Comparison of ENCODE assay signal across 27 cellular contexts in the genomic region with DNA sequence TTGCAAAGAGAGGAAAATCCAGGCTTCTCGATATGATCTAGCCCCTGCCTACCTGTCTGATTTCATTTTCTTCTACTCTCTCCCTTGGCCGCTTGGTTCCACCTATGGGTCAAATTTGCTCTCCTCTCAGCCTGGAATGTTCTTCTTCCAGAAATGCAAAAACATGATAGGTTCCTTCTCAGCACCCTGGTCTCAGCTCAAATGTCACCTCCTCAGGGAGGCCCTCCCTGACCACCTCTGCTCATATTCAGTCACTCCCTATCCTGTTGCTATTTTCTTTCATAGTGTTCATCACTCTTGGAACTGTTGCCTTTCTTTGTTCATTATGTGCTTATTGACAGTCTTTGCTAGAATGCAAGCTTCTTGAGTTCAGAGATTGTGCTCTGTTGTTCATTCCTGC.
"Had no signal": no experiment of that assay in that cellular context is flagged by ENCODE, and none has a peak within 500 bp of the region (broad histone marks: within the 10 kb centered on the region; RNA-seq: fewer than 3 reads in every experiment).

No MANE protein-coding gene starts in this region.

- H3K4me1 Mint-ChIP-seq: activated CD4-positive, alpha-beta memory T cell treated with anti-CD3 and anti-CD28 coated beads, Interleukin-2, amount 10 ng/mL, durations not matched to agents 7 days and 5 days; activated CD4-positive, alpha-beta T cell treated with anti-CD3 and anti-CD28 coated beads for 36 hours; activated naive CD4-positive, alpha-beta T cell treated with anti-CD3 and anti-CD28 coated beads, Interleukin-2, amount 10 ng/mL, durations not matched to agents 7 days and 5 days; activated naive CD8-positive, alpha-beta T cell treated with anti-CD3 and anti-CD28 coated beads, Interleukin-2, amount 10 ng/mL, durations not matched to agents 7 days and 5 days had no signal

- H3K9me3 ChIP-seq: adrenal gland had no signal

- H3K27me3 Mint-ChIP-seq: activated CD4-positive, alpha-beta memory T cell treated with anti-CD3 and anti-CD28 coated beads, Interleukin-2, amount 10 ng/mL, durations not matched to agents 7 days and 5 days; activated CD4-positive, alpha-beta T cell treated with anti-CD3 and anti-CD28 coated beads for 36 hours; activated naive CD4-positive, alpha-beta T cell treated with anti-CD3 and anti-CD28 coated beads, Interleukin-2, amount 10 ng/mL, durations not matched to agents 7 days and 5 days; activated naive CD8-positive, alpha-beta T cell treated with anti-CD3 and anti-CD28 coated beads, Interleukin-2, amount 10 ng/mL, durations not matched to agents 7 days and 5 days had no signal

- H3K27ac Mint-ChIP-seq: activated CD4-positive, alpha-beta memory T cell treated with anti-CD3 and anti-CD28 coated beads, Interleukin-2, amount 10 ng/mL, durations not matched to agents 7 days and 5 days; activated CD4-positive, alpha-beta T cell treated with anti-CD3 and anti-CD28 coated beads for 36 hours; activated naive CD4-positive, alpha-beta T cell treated with anti-CD3 and anti-CD28 coated beads, Interleukin-2, amount 10 ng/mL, durations not matched to agents 7 days and 5 days; activated naive CD8-positive, alpha-beta T cell treated with anti-CD3 and anti-CD28 coated beads, Interleukin-2, amount 10 ng/mL, durations not matched to agents 7 days and 5 days; activated T-helper 2 cell treated with anti-CD3 and anti-CD28 coated beads, Interferon-gamma antibody, Interleukin-2, Interleukin-4, amounts not matched to agents 10 μg/mL and 5 μg/mL and 100 μg/mL, durations not matched to agents 14 hours and 24 hours and 36 hours had no signal

- H3K36me3 Mint-ChIP-seq: activated naive CD4-positive, alpha-beta T cell treated with anti-CD3 and anti-CD28 coated beads, Interleukin-2, amount 10 ng/mL, durations not matched to agents 7 days and 5 days had no signal

- H3K9me3 Mint-ChIP-seq: activated CD4-positive, alpha-beta memory T cell treated with anti-CD3 and anti-CD28 coated beads, Interleukin-2, amount 10 ng/mL, durations not matched to agents 7 days and 5 days; activated naive CD4-positive, alpha-beta T cell treated with anti-CD3 and anti-CD28 coated beads, Interleukin-2, amount 10 ng/mL, durations not matched to agents 7 days and 5 days; activated naive CD8-positive, alpha-beta T cell treated with anti-CD3 and anti-CD28 coated beads, Interleukin-2, amount 10 ng/mL, durations not matched to agents 7 days and 5 days; activated T-helper 2 cell treated with anti-CD3 and anti-CD28 coated beads, Interferon-gamma antibody, Interleukin-2, Interleukin-4, amounts not matched to agents 10 μg/mL and 5 μg/mL and 100 μg/mL, durations not matched to agents 14 hours and 24 hours and 36 hours had no signal

- H3K4me1 ChIP-seq: adrenal gland had no signal

- FAIRE-seq: TTC549 had no signal

- H3K4me3 ChIP-seq: adrenal gland had no signal

- H3K27me3 ChIP-seq: adrenal gland had no signal

- ATAC-seq: activated CD4-positive, alpha-beta T cell treated with anti-CD3 and anti-CD28 coated beads for 36 hours had no signal

- H3K27ac ChIP-seq: adrenal gland, VCaP had no signal

- H3K4me3 Mint-ChIP-seq: activated CD4-positive, alpha-beta memory T cell treated with anti-CD3 and anti-CD28 coated beads, Interleukin-2, amount 10 ng/mL, durations not matched to agents 7 days and 5 days; activated CD4-positive, alpha-beta T cell treated with anti-CD3 and anti-CD28 coated beads for 36 hours; activated naive CD4-positive, alpha-beta T cell treated with anti-CD3 and anti-CD28 coated beads, Interleukin-2, amount 10 ng/mL, durations not matched to agents 7 days and 5 days; activated naive CD8-positive, alpha-beta T cell treated with anti-CD3 and anti-CD28 coated beads, Interleukin-2, amount 10 ng/mL, durations not matched to agents 7 days and 5 days had no signal

- DNase-seq: activated CD4-positive, alpha-beta memory T cell treated with anti-CD3 and anti-CD28 coated beads, Interleukin-2, amount 10 ng/mL, durations not matched to agents 7 days and 5 days; activated CD4-positive, alpha-beta T cell treated with anti-CD3 and anti-CD28 coated beads for 36 hours; activated CD4-positive, alpha-beta T cell treated with anti-CD3 and anti-CD28 coated beads, Interleukin-2, amount 50 U/mL, for 1 hour; activated CD4-positive, CD25-positive, alpha-beta regulatory T cell; activated gamma-delta T cell treated with Interleukin-2 at 50 U/mL for 16 hours; activated naive CD4-positive, alpha-beta T cell treated with anti-CD3 and anti-CD28 coated beads, Interleukin-2, amount 10 ng/mL, durations not matched to agents 7 days and 5 days; activated naive CD8-positive, alpha-beta T cell treated with anti-CD3 and anti-CD28 coated beads, Interleukin-2, amount 10 ng/mL, durations not matched to agents 7 days and 5 days; activated T-cell treated with anti-CD3 and anti-CD28 coated beads for 4 hours; activated T-cell treated with anti-CD3 and anti-CD28 coated beads, Interleukin-2, amount 50 U/mL, for 48 hours; adrenal gland; Karpas-422; MM.1S; NCI-H1105 treated with DMSO at 0.1 percent for 48 hours; NCI-H146; NCI-H187 treated with DMSO at 0.1 percent for 48 hours; NCI-H2081 treated with DMSO at 0.1 percent for 48 hours; NCI-H2171; NCI-H2227 treated with DMSO at 0.1 percent for 48 hours; NCI-H446 treated with DMSO at 0.1 percent for 48 hours; NCI-H524 treated with DMSO at 0.1 percent for 48 hours; NCI-H774; SIG-M5; T-helper 2 cell; T1000 had no signal
